16 cellular contexts compared by ENCODE assay signal in the genomic region with DNA sequence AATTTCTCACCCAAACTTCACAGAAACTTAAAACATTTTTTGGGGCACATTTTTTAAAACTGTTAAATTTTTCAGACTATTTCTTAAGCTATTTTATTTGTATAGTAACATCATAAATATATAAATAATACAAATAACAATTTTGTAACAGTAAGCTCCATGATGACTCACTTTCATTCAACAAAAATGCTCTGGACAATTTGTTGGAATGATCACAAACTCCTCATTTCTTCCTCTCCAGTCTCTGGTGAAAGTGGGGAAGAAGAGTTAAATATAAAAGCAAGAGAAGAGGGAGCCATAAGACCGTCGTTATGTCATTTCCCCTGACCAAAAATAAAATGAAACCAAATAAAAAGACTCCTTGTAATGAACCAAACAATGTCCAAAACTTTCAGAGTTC.
DNase-seq lines count a peak whose midpoint lies in the region; ATAC-seq and TF ChIP-seq lines count a peak whose summit lies in the region.
"Had no signal": no experiment of that assay in that cellular context is flagged by ENCODE, and none has a peak within 500 bp of the region (broad histone marks: within the 10 kb centered on the region; RNA-seq: fewer than 3 reads in every experiment).

No MANE protein-coding gene starts in this region.

- CTCF ChIA-PET in A673 (lab: Charles Lee) = no interaction called here

- BruUV-seq in A673 (replicated peaks; lab: Mats Ljungman, UMichigan) = no TSS peak

- H3K4me1 ChIP-seq in adipocyte (ENCODE audit: control insufficient read depth, insufficient read depth, low read length) (no peaks in the 10 kb centered on the region), psoas muscle (no peaks in the 10 kb centered on the region), A673 (ENCODE audit: insufficient read depth, low read length, poor library complexity, severe bottlenecking) (no peaks in the 10 kb centered on the region)
- H3K4me1 ChIP-seq: Caco-2 had no signal

- no peaks in the 10 kb centered on the region for H3K36me3 ChIP-seq in adipocyte (ENCODE audit: control insufficient read depth, insufficient read depth, low read length, severe bottlenecking)
- H3K36me3 ChIP-seq in psoas muscle (ENCODE audit: insufficient read depth in 1 of 2, low read depth in 1 of 2) = no peaks in the 10 kb centered on the region
- no peaks in the 10 kb centered on the region for H3K36me3 ChIP-seq in A673 (ENCODE audit: insufficient read depth, low read length, poor library complexity, severe bottlenecking)

- intact Hi-C loops in psoas muscle (cut with DNase I) = no loop called here
- intact Hi-C loops in A673 (cut with micrococcal nuclease; ENCODE audit: unreplicated experiment) = no loop called here

- peak overlapping the region; percentile 18 for H3K4me3 ChIP-seq in adipocyte (ENCODE audit: low read length)
- H3K4me3 ChIP-seq in fibroblast of the aortic adventitia (ENCODE audit: low read depth, low read length) = no peak overlapping the region
- no peak overlapping the region for H3K4me3 ChIP-seq in psoas muscle
- H3K4me3 ChIP-seq in A673 (ENCODE audit: low read depth, low read length, poor library complexity, severe bottlenecking) = no peak overlapping the region
- H3K4me3 ChIP-seq: GM12878 had no signal

- H3K9ac ChIP-seq in adipocyte (ENCODE audit: low read length) = no peak overlapping the region

- no peaks in the 10 kb centered on the region for H3K9me3 ChIP-seq in adipocyte (ENCODE audit: control insufficient read depth, low read length)
- H3K9me3 ChIP-seq in psoas muscle = no peaks in the 10 kb centered on the region
- no peaks in the 10 kb centered on the region for H3K9me3 ChIP-seq in A673 (ENCODE audit: low read depth, low read length, poor library complexity, severe bottlenecking)

- H3K27ac ChIP-seq in psoas muscle (no peak overlapping the region), A673 (ENCODE audit: low read depth, low read length, poor library complexity, severe bottlenecking) (no peak overlapping the region)
- H3K27ac ChIP-seq: 22Rv1 had no signal

- DNase-seq in NCI-H748 (lab: John Stamatoyannopoulos, UW; ENCODE audit: unreplicated experiment) (peak; percentile 18), NCI-H748 treated with DMSO at 0.1 percent for 48 hours (lab: John Stamatoyannopoulos, UW) (no peak), adipocyte (ENCODE audit: low read depth) (peak; percentile 39), fibroblast of the aortic adventitia (ENCODE audit: low read depth) (peak; percentile 52), psoas muscle (no peak), HuH-7.5 (ENCODE audit: low spot score) (no peak), A673 (ENCODE audit: low spot score) (no peak)
- DNase-seq in activated naive CD4-positive, alpha-beta T cell (lab: John Stamatoyannopoulos, UW) = no peak
- DNase-seq: AML-193, Caco-2, NCI-H1105 treated with DMSO at 0.1 percent for 48 hours, NCI-H187 treated with DMSO at 0.1 percent for 48 hours, NCI-H2171, RPMI8226 had no signal

- H3K27me3 ChIP-seq in adipocyte (replicated peaks; ENCODE audit: control insufficient read depth, insufficient read depth, low read length) (no peaks in the 10 kb centered on the region), psoas muscle (ENCODE audit: insufficient read depth in 3 of 3, low read length in 2 of 3) (no peaks in the 10 kb centered on the region), A673 (replicated peaks; ENCODE audit: insufficient read depth, low read depth, low read length, poor library complexity) (no peaks in the 10 kb centered on the region)

- POLR2A ChIA-PET in A673 (lab: Charles Lee; ENCODE audit: low non-redundant PET) = no interaction called here

- TF ChIP-seq CTCF in fibroblast of the aortic adventitia (IDR thresholded peaks at IDR 0.05; ENCODE audit: insufficient read depth, low read length) (no peak), psoas muscle (IDR thresholded peaks at IDR 0.05) (no peak), A673 (conservative IDR thresholded peaks at IDR 0.05; ENCODE audit: low read depth, low read length) (no peak)

- no peak for ATAC-seq in psoas muscle
- ATAC-seq: GM12878 had no signal

- 54 to 79% (median 60%) methylated on average over 2 of the region's 2 CpGs for WGBS in psoas muscle, 3 donors

Comparison
In these comparisons a context has a peak if more than half of its experiments do, and no peak if none do; other contexts are left out.
1. DNase-seq: peak in NCI-H748 (single experiment), adipocyte (single experiment) and fibroblast of the aortic adventitia (single experiment); none in NCI-H748 treated with DMSO at 0.1 percent for 48 hours (single experiment), psoas muscle (0 of 2), HuH-7.5 (single experiment), A673 (single experiment) and activated naive CD4-positive, alpha-beta T cell (0 of 4).